8 cellular contexts compared by ENCODE assay signal in genomic region chr9:113468-114266, GRCh38. TPM values are rescaled to one million over a fixed set of nuclear protein-coding genes. Genes with fewer than 3 reads are reported as not detected.
A peak's percentile ranks its signal among the peaks of the same experiment; 100 is the strongest.
DNase-seq lines count a peak whose midpoint lies in the region; ATAC-seq, FAIRE-seq and TF ChIP-seq lines count a peak whose summit lies in the region.
"Not testable (repeated sequence)": the region's sequence is repeated elsewhere in the genome, so short reads cannot be mapped to it uniquely, and the experiment has no call there.

No MANE protein-coding gene starts in this region.

- 2% methylated on average over 55 of the region's 111 CpGs; no CpG with 5 or more reads in 1 of the 2 experiments for WGBS in H1 (ENCODE audit: extremely low coverage in 1 of 2, insufficient coverage in 1 of 2, insufficient read length in 1 of 2, insufficient replicate concordance in 2 of 2, low coverage in 1 of 2, low lambda C conversion rate in 2 of 2, missing lambda C conversion rate in 1 of 2), 2 experiments
- WGBS in transverse colon (ENCODE audit: low coverage in 1 of 2), 2 donors, result 0% methylated on average over 12 of the region's 111 CpGs; no CpG with 5 or more reads in 1 of the 2 donors

- ATAC-seq in activated T-cell treated with anti-CD3 and anti-CD28 coated beads, Interleukin-2, amount 50 U/mL, for 72 hours (replicated peaks in 1 of 2), result peak; percentile 84 to 88

- H3K9me3 ChIP-seq in H1 (ENCODE audit: insufficient read depth in 2 of 2, low read depth in 1 of 2, low read length in 1 of 2); transverse colon: not testable (repeated sequence)

- not testable (repeated sequence) for H2BK12ac ChIP-seq in H1 (ENCODE audit: low read depth, low read length)

- not testable (repeated sequence) for H4K8ac ChIP-seq in H1 (ENCODE audit: extremely low read depth, insufficient read depth, low read length)

- not testable (repeated sequence) for H4K91ac ChIP-seq in H1 (replicated peaks; ENCODE audit: insufficient read length, low read length)

- H3K27ac Mint-ChIP-seq in HFFc6; activated T-cell treated with anti-CD3 and anti-CD28 coated beads, Interleukin-2, amount 50 U/mL, for 72 hours; osteocyte (ENCODE audit: unreplicated experiment): not testable (repeated sequence)

- H2BK120ac ChIP-seq in H1 (replicated peaks; ENCODE audit: low read depth, low read length), result not testable (repeated sequence)

- not testable (repeated sequence) for H3K4me1 ChIP-seq in H1 (replicated peaks in 1 of 4; ENCODE audit: control insufficient read depth in 3 of 4, insufficient read depth in 4 of 4, low read length in 3 of 4)
- H3K4me1 ChIP-seq in transverse colon, result peaks cover 6 to 30% (median 17%) of the 10 kb centered on the region in 4 donors

- peak overlapping the region; percentile 31; the same call in 1 of the 2 replicates for H2AFZ ChIP-seq in H1 (ENCODE audit: low read length)

- TF ChIP-seq RAD21 in H1 (IDR thresholded peaks at IDR 0.05 in 1 of 2, conservative IDR thresholded peaks at IDR 0.05 in 1 of 2; ENCODE audit: low read depth in 2 of 2, low read length in 2 of 2), result not testable (repeated sequence)

- H4K20me1 ChIP-seq in H1 (replicated peaks in 1 of 2; ENCODE audit: control insufficient read depth in 1 of 2, insufficient read depth in 2 of 2, low read length in 2 of 2), result not testable (repeated sequence)

- H3K23me2 ChIP-seq in H1 (ENCODE audit: low read depth, low read length), result not testable (repeated sequence)

- H3K4me1 Mint-ChIP-seq in HFFc6 (ENCODE audit: low read depth) (peaks cover 14% of the 10 kb centered on the region), osteocyte (ENCODE audit: unreplicated experiment) (peaks cover 17% of the 10 kb centered on the region)
- H3K4me1 Mint-ChIP-seq in activated T-cell treated with anti-CD3 and anti-CD28 coated beads, Interleukin-2, amount 50 U/mL, for 72 hours (ENCODE audit: low read depth), result peaks cover 26% of the 10 kb centered on the region

- POLR2A ChIA-PET in H1 (lab: Charles Lee; ENCODE audit: partially characterized antibody), result not testable (repeated sequence)

- peak overlapping the region; percentile 70 to 73 for H3K4me2 ChIP-seq in H1 (ENCODE audit: insufficient read depth in 1 of 2, low read depth in 2 of 2, low read length in 2 of 2)

- TF ChIP-seq POLR2A in H1 (IDR thresholded peaks at IDR 0.05; ENCODE audit: control extremely low read depth in 1 of 2, low read depth in 2 of 2, low read length in 2 of 2); transverse colon (IDR thresholded peaks at IDR 0.05): not testable (repeated sequence)

- H2BK5ac ChIP-seq in H1 (ENCODE audit: low read depth, low read length), result not testable (repeated sequence)

- TF ChIP-seq CTCF in GM10266 (IDR thresholded peaks at IDR 0.05; ENCODE audit: control insufficient read depth, insufficient read depth, low read depth, missing control alignments); HFFc6 (IDR thresholded peaks at IDR 0.05); H1 (IDR thresholded peaks at IDR 0.05; ENCODE audit: control extremely low read depth in 1 of 3, insufficient read depth in 1 of 3, low read depth in 1 of 3, low read length in 3 of 3); osteocyte (IDR thresholded peaks at IDR 0.05); transverse colon (IDR thresholded peaks at IDR 0.05): not testable (repeated sequence)

- peak; percentile 72 for DNase-seq in GM10266 (ENCODE audit: extremely low spot score)
- not testable (repeated sequence) for DNase-seq in HFFc6; osteocyte (ENCODE audit: extremely low spot score, unreplicated experiment); transverse colon
- peak; percentile 26 for DNase-seq in NCI-H2227 (lab: John Stamatoyannopoulos, UW; ENCODE audit: unreplicated experiment)
- DNase-seq in activated T-cell treated with anti-CD3 and anti-CD28 coated beads, Interleukin-2, amount 50 U/mL, for 72 hours, result peak; percentile 57 to 60
- peak in 1 of 2 experiments; percentile 80 for DNase-seq in H1 (ENCODE audit: low read depth in 1 of 2, low spot score in 2 of 2)
- DNase-seq in iPS-NIHi11 (ENCODE audit: low spot score), result peak; percentile 40

- H3K9ac ChIP-seq in H1 (replicated peaks in 1 of 4; ENCODE audit: extremely low read depth in 1 of 4, low read depth in 3 of 4, low read length in 3 of 4), result not testable (repeated sequence)

- H2BK20ac ChIP-seq in H1 (ENCODE audit: low read length), result not testable (repeated sequence)

- H3K4ac ChIP-seq in H1 (replicated peaks; ENCODE audit: insufficient read length, low read depth, low read length), result not testable (repeated sequence)

- not testable (repeated sequence) for H3K56ac ChIP-seq in H1 (replicated peaks; ENCODE audit: insufficient read length, low read depth, low read length)

- not testable (repeated sequence) for H3K14ac ChIP-seq in H1 (ENCODE audit: insufficient read length)

- H2BK15ac ChIP-seq in H1 (ENCODE audit: low read length), result not testable (repeated sequence)

- H3K36me3 ChIP-seq in H1 (ENCODE audit: control insufficient read depth in 2 of 4, insufficient read depth in 4 of 4, low read length in 3 of 4); transverse colon: not testable (repeated sequence)

- TF ChIP-seq EP300 in H1 (IDR thresholded peaks at IDR 0.05; ENCODE audit: borderline replicate concordance in 1 of 2, low read depth in 2 of 2, low read length in 2 of 2); transverse colon (IDR thresholded peaks at IDR 0.05; ENCODE audit: low read depth): not testable (repeated sequence)

- not testable (repeated sequence) for H3K18ac ChIP-seq in H1 (ENCODE audit: extremely low read depth, low read length)

- CTCF ChIA-PET in H1 (lab: Charles Lee; ENCODE audit: partially characterized antibody), result not testable (repeated sequence)

- FAIRE-seq in H1 (lab: Jason Lieb, UNC), result not testable (repeated sequence)

- H3K27ac ChIP-seq in H1 (ENCODE audit: low read depth, low read length); transverse colon: not testable (repeated sequence)

- H3K27me3 ChIP-seq in H1 (replicated peaks in 1 of 4; ENCODE audit: control insufficient read depth in 3 of 4, extremely low read depth in 1 of 4, insufficient read depth in 3 of 4, low read length in 3 of 4), result peaks cover 40 to 78% (median 62%) of the 10 kb centered on the region in 4 experiments
- peaks cover 79% of the 10 kb centered on the region for H3K27me3 ChIP-seq in transverse colon

- intact Hi-C loops in transverse colon (cut with DNase I; ENCODE audit: low total_unique reads), result not testable (repeated sequence)

- peaks cover 36% of the 10 kb centered on the region for H3K27me3 Mint-ChIP-seq in HFFc6 (ENCODE audit: insufficient read depth)
- peaks cover 50% of the 10 kb centered on the region for H3K27me3 Mint-ChIP-seq in activated T-cell treated with anti-CD3 and anti-CD28 coated beads, Interleukin-2, amount 50 U/mL, for 72 hours (ENCODE audit: low read depth)
- H3K27me3 Mint-ChIP-seq in osteocyte (ENCODE audit: unreplicated experiment), result peaks cover 54% of the 10 kb centered on the region

- not testable (repeated sequence) for H3K79me1 ChIP-seq in H1 (ENCODE audit: low read depth, low read length)

- not testable (repeated sequence) for H4K5ac ChIP-seq in H1 (ENCODE audit: insufficient read length, low read depth, low read length)

- H3K4me3 ChIP-seq in H1 (ENCODE audit: extremely low read depth in 1 of 4, insufficient read depth in 2 of 4, low read depth in 3 of 4, low read length in 4 of 4), result peak overlapping the region; percentile 21 to 54 (median 29); a peak in 6 of 8 replicates
- H3K4me3 ChIP-seq in transverse colon, result peak overlapping the region; percentile 13 to 56 (median 28)

- not testable (repeated sequence) for H3K23ac ChIP-seq in H1 (ENCODE audit: insufficient read length)

- H3K36me3 Mint-ChIP-seq in HFFc6 (ENCODE audit: low read depth); activated T-cell treated with anti-CD3 and anti-CD28 coated beads, Interleukin-2, amount 50 U/mL, for 72 hours (ENCODE audit: insufficient read depth in 2 of 2); osteocyte (ENCODE audit: unreplicated experiment): not testable (repeated sequence)

- H3K4me3 Mint-ChIP-seq in HFFc6 (peak overlapping the region; percentile 73), osteocyte (ENCODE audit: unreplicated experiment) (peak overlapping the region; percentile 67)
- H3K4me3 Mint-ChIP-seq in activated T-cell treated with anti-CD3 and anti-CD28 coated beads, Interleukin-2, amount 50 U/mL, for 72 hours, result peak overlapping the region; percentile 67 to 93

- not testable (repeated sequence) for H3K9me3 Mint-ChIP-seq in HFFc6; activated T-cell treated with anti-CD3 and anti-CD28 coated beads, Interleukin-2, amount 50 U/mL, for 72 hours; osteocyte (ENCODE audit: unreplicated experiment)

- not testable (repeated sequence) for H2AK5ac ChIP-seq in H1 (ENCODE audit: low read depth, low read length)

- in situ Hi-C loops in transverse colon (cut with MboI; ENCODE audit: low pct_ligation_motif_present in 1 of 4, low pct_unique_long_range_greater_than_20kb in 1 of 4, low sequenced_read_pairs in 3 of 4), result not testable (repeated sequence)

- not testable (repeated sequence) for H3K79me2 ChIP-seq in H1 (ENCODE audit: control insufficient read depth in 1 of 2, insufficient read depth in 2 of 2, low read length in 2 of 2)

TF ChIP-seq in H1, 55 proteins besides CTCF, POLR2A, EP300 and RAD21 (continues in another document):
- TF ChIP-seq EZH2 (IDR thresholded peaks at IDR 0.05; ENCODE audit: low read depth, low read length, severe bottlenecking) (peak; percentile 96), SUZ12 (IDR thresholded peaks at IDR 0.05; ENCODE audit: low read length) (peak; percentile 86)

RNA-seq across cellular contexts. Expression of gene FOXD4, which starts 4.5 kb away (rescaled TPM):
- total RNA-seq in HFFc6 (2021; fragmentation: NEBNext Ultra II Directional; extraction: Animal tissue kit (Norgen Biotek cat#: 25700)), result 1 to 10 TPM in 1 of 6 experiments, under 1 TPM in 5; 0.34 to 1.1 (median 0.39) TPM
- under 1 TPM in 1 of 2 donors, not detected in 1; 0.38 TPM for total RNA-seq in activated T-cell treated with anti-CD3 and anti-CD28 coated beads, Interleukin-2, amount 50 U/mL, for 72 hours
- 0.25 TPM in 1 of 2 replicates, not detected in the other for total RNA-seq in H1 (2021; fragmentation: NEBNext Ultra II Directional; extraction: Animal tissue kit (Norgen Biotek cat#: 25700))
- 0.03 and 0.08 TPM in 2 replicates for polyA plus RNA-seq in H1 (2011; rRNA removed)
- 0.04 TPM for polyA plus RNA-seq in H1 (2011; cell fraction: cytosol; rRNA removed)
- 0.10 TPM for polyA plus RNA-seq in H1 (2011; cell fraction: nucleus; rRNA removed)
- 0.23 TPM in 1 of 4 replicates, not detected in the others for polyA plus RNA-seq in H1 (2012, experiment 1 of 2)
- polyA plus RNA-seq in H1 (2012, experiment 2 of 2), result not detected
- polyA plus RNA-seq in H1 (2013, experiment 1 of 2), result not detected
- polyA plus RNA-seq in H1 (2013, experiment 2 of 2), result 0.04 TPM
- not detected in 2 replicates for polyA minus RNA-seq in H1 (2011; rRNA and poly(A)+ RNA removed)
- not detected for polyA minus RNA-seq in H1 (2011; cell fraction: cytosol; rRNA and poly(A)+ RNA removed)
- polyA minus RNA-seq in H1 (2011; cell fraction: nucleus; rRNA and poly(A)+ RNA removed), result not detected
- 0.24 and 0.43 TPM in 2 replicates for total RNA-seq in osteocyte
- total RNA-seq in transverse colon, result under 1 TPM in 2 of 4 donors, not detected in 2; 0.27 to 0.32 TPM
